ENCODE assay signal across 23 cellular contexts in the genomic region with DNA sequence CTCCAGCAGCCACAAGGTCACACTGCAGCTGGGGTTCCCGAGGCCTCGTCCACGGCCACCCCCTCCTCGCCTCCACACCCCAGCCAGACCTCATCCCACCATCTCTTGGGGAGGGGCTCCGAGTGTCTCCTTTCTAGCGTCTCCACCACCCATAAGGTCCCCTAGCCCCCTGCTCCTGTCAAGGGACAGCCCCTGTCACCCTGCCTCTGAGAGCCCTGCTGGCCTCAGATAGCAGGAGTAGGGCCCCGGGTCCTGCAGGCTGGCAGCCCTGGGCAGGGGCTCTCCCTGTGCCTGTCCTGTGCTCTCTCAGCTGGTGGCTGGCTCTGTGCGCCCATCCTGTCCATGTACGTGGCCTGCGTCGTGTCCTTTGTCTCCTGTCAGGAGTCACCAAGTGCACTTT. TPM values are rescaled to one million over a fixed set of nuclear protein-coding genes. Genes with fewer than 3 reads are reported as not detected.
"Had no signal": no experiment of that assay in that cellular context is flagged by ENCODE, and none has a peak within 500 bp of the region (broad histone marks: within the 10 kb centered on the region; RNA-seq: fewer than 3 reads in every experiment).

No MANE protein-coding gene starts in this region.

- DNase-seq: Kasumi-1, MM.1S, NCI-H1092 treated with DMSO at 0.1 percent for 48 hours, NCI-H1436, NCI-H187, NCI-H2029, NCI-H2081 treated with DMSO at 0.1 percent for 48 hours, NCI-H2171, NCI-H226, NCI-H446, NCI-H510A, NCI-H524 treated with DMSO at 0.1 percent for 48 hours, NCI-H69, NCI-H774, PC-3, SHP77, SK-N-SH had no signal

- H3K4me2 ChIP-seq: KMS-11, SK-N-SH had no signal

- FAIRE-seq: HTR-8/SVneo had no signal

- ATAC-seq: Panc1, PC-3 had no signal

- H3K9ac ChIP-seq: KMS-11, SK-N-SH had no signal

- H3K9me3 ChIP-seq: SK-N-SH had no signal

- H3K27ac ChIP-seq: KMS-11 had no signal

RNA-seq across cellular contexts. Expression of a gene that starts 17.0 kb away (rescaled TPM):
- total RNA-seq: M059J, OCI-LY7, SK-MEL-5 had no signal
